ENCODE assay signal across 9 cellular contexts in the genomic region with DNA sequence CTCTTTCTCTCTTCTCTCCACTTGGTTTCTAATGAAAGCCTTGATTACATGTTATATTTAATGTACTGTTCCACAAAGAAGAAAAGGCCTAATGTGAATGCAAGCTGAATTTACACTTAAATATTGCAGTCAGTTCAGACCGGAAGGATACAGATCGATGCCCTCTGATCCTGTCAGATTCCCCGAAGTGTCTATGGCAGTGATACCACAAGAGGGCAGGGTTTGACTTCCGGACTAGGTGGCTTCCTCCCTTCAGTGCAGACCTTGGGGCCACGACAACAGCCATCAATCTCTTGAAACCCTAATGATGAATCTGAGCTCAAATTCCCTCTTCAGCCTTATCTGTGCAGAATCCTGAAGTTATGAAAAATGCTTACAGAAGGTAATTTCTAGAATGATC. TPM values are rescaled to one million over a fixed set of nuclear protein-coding genes. Genes with fewer than 3 reads are reported as not detected.
DNase-seq lines count a peak whose midpoint lies in the region; ATAC-seq, FAIRE-seq and TF ChIP-seq lines count a peak whose summit lies in the region.
"Had no signal": no experiment of that assay in that cellular context is flagged by ENCODE, and none has a peak within 500 bp of the region (broad histone marks: within the 10 kb centered on the region; RNA-seq: fewer than 3 reads in every experiment).

No MANE protein-coding gene starts in this region.

- H3K4me1 ChIP-seq in adipocyte (ENCODE audit: control insufficient read depth, insufficient read depth, low read length) (peaks cover 25% of the 10 kb centered on the region), kidney (ENCODE audit: control insufficient read depth in 1 of 2, insufficient read depth in 1 of 2, low read depth in 1 of 2, low read length in 2 of 2) (peaks cover 0 to 2% of the 10 kb centered on the region in 2 donors)

- no peak overlapping the region for H3K27ac ChIP-seq in kidney (ENCODE audit: low read depth in 2 of 2, low read length in 2 of 2)

- no peaks in the 10 kb centered on the region for H3K9me3 ChIP-seq in adipocyte (ENCODE audit: control insufficient read depth, low read length)
- H3K9me3 ChIP-seq in kidney (ENCODE audit: control insufficient read depth in 1 of 2, low read length in 2 of 2) = no peaks in the 10 kb centered on the region

- intact Hi-C loops in CD14-positive monocyte (cut with micrococcal nuclease) (no loop called here), kidney (cut with DNase I) (no loop called here)

- H3K4me3 ChIP-seq in adipocyte (ENCODE audit: low read length) (no peak overlapping the region), kidney (ENCODE audit: low read length in 2 of 2) (no peak overlapping the region)

- peaks cover 0 to 4% (median 3%) of the 10 kb centered on the region in 3 donors for H3K27me3 Mint-ChIP-seq in CD14-positive monocyte (ENCODE audit: low read depth in 3 of 3)
- H3K27me3 Mint-ChIP-seq: IgD-negative memory B cell had no signal

- H3K9ac ChIP-seq in adipocyte (ENCODE audit: low read length) = no peak overlapping the region
- H3K9ac ChIP-seq in kidney (ENCODE audit: low read length in 2 of 2) = no peak overlapping the region

- no peaks in the 10 kb centered on the region for H3K36me3 Mint-ChIP-seq in CD14-positive monocyte
- H3K36me3 Mint-ChIP-seq: IgD-negative memory B cell had no signal

- H3K27me3 ChIP-seq in adipocyte (replicated peaks; ENCODE audit: control insufficient read depth, insufficient read depth, low read length) = no peaks in the 10 kb centered on the region

- H3K36me3 ChIP-seq in adipocyte (ENCODE audit: control insufficient read depth, insufficient read depth, low read length, severe bottlenecking) (no peaks in the 10 kb centered on the region), kidney (ENCODE audit: control insufficient read depth in 1 of 2, insufficient read depth in 2 of 2, low read length in 2 of 2) (no peaks in the 10 kb centered on the region)

- DNase-seq in CD14-positive monocyte (ENCODE audit: low spot score) (no peak), NCI-H2107 treated with DMSO at 0.1 percent for 48 hours (lab: John Stamatoyannopoulos, UW; ENCODE audit: unreplicated experiment) (peak; percentile 19), adipocyte (ENCODE audit: low read depth) (peak; percentile 58), kidney (no peak), GDM1 (lab: John Stamatoyannopoulos, UW) (no peak), amniotic stem cell (lab: John Stamatoyannopoulos, UW) (no peak)

- H3K27ac Mint-ChIP-seq in CD14-positive monocyte = no peak overlapping the region

- ATAC-seq in GM18868 (IDR thresholded peaks at IDR 0.05; ENCODE audit: unreplicated experiment) = peak; percentile 81
- ATAC-seq in HG03103 (IDR thresholded peaks at IDR 0.05; ENCODE audit: low read depth, unreplicated experiment) = peak; percentile 81

- FAIRE-seq in kidney (lab: Jason Lieb, UNC) = no peak

- H3K4me3 Mint-ChIP-seq in CD14-positive monocyte = no peak overlapping the region
- H3K4me3 Mint-ChIP-seq: IgD-negative memory B cell had no signal

- peaks cover 17% of the 10 kb centered on the region for H3K4me1 Mint-ChIP-seq in CD14-positive monocyte

- no peaks in the 10 kb centered on the region for H3K9me3 Mint-ChIP-seq in CD14-positive monocyte

- TF ChIP-seq CTCF in CD14-positive monocyte (IDR thresholded peaks at IDR 0.05) (peak; percentile 69), kidney (IDR thresholded peaks at IDR 0.05; ENCODE audit: borderline replicate concordance, extremely low read depth, insufficient read depth) (peak; percentile 16)

RNA-seq across cellular contexts. Expression of gene AGTR1, which starts 29.5 kb away (rescaled TPM):
- not detected for polyA plus RNA-seq in CD14-positive monocyte
- 5.6 TPM for total RNA-seq in kidney
- 14.8 TPM for polyA plus RNA-seq in kidney (ENCODE audit: insufficient read depth, low read depth, low replicate concordance)
- polyA plus RNA-seq: IgD-negative memory B cell had no signal

Comparison
In these comparisons a context has a peak if more than half of its experiments do, and no peak if none do; other contexts are left out.
1. DNase-seq: peak in NCI-H2107 treated with DMSO at 0.1 percent for 48 hours (single experiment) and adipocyte (single experiment); none in CD14-positive monocyte (single experiment), kidney (single experiment), GDM1 (single experiment) and amniotic stem cell (single experiment).
2. RNA of gene AGTR1, which starts 29.5 kb away (polyA plus RNA-seq): 14.8 TPM in kidney (single experiment); not detected in CD14-positive monocyte; every median in the first group is over 10 times any median in the second.